15 cellular contexts compared by ENCODE assay signal in genomic region chr1:212353181-212353580, GRCh38.
DNase-seq lines count a peak whose midpoint lies in the region; ATAC-seq and TF ChIP-seq lines count a peak whose summit lies in the region.
"Had no signal": no experiment of that assay in that cellular context is flagged by ENCODE, and none has a peak within 500 bp of the region (broad histone marks: within the 10 kb centered on the region; RNA-seq: fewer than 3 reads in every experiment).

No MANE protein-coding gene starts in this region.

- peaks cover 64% of the 10 kb centered on the region for H3K36me3 Mint-ChIP-seq in activated T-cell treated with anti-CD3 and anti-CD28 coated beads, Interleukin-2, amount 50 U/mL, for 24 hours (ENCODE audit: low read depth)
- H3K36me3 Mint-ChIP-seq in activated naive CD8-positive, alpha-beta T cell treated with anti-CD3 and anti-CD28 coated beads, Interleukin-2, amount 50 U/mL, for 24 hours (ENCODE audit: low read depth): peaks cover 15% of the 10 kb centered on the region
- no peaks in the 10 kb centered on the region for H3K36me3 Mint-ChIP-seq in natural killer cell

- H3K27ac Mint-ChIP-seq in activated T-cell treated with anti-CD3 and anti-CD28 coated beads, Interleukin-2, amount 50 U/mL, for 24 hours: peak overlapping the region; percentile 79
- H3K27ac Mint-ChIP-seq in activated naive CD8-positive, alpha-beta T cell treated with anti-CD3 and anti-CD28 coated beads, Interleukin-2, amount 50 U/mL, for 24 hours: no peak overlapping the region
- peak overlapping the region; percentile 29 to 72 for H3K27ac Mint-ChIP-seq in natural killer cell

- DNase-seq in activated T-cell treated with anti-CD3 and anti-CD28 coated beads, Interleukin-2, amount 50 U/mL, for 24 hours: no peak
- DNase-seq in activated T-cell treated with anti-CD3 and anti-CD28 coated beads for 4 hours (no peak), EH (ENCODE audit: low read depth) (peak; percentile 32), natural killer cell (no peak), T1000 (lab: John Stamatoyannopoulos, UW) (no peak)
- no peak for DNase-seq in activated naive CD8-positive, alpha-beta T cell treated with anti-CD3 and anti-CD28 coated beads, Interleukin-2, amount 50 U/mL, for 24 hours
- DNase-seq in stimulated activated CD4-positive, alpha-beta T cell treated with anti-CD3 and anti-CD28 coated beads, Interleukin-2, amount 100 ng/mL, for 24 hours: no peak
- DNase-seq: ACHN; activated CD8-positive, alpha-beta memory T cell treated with anti-CD3 and anti-CD28 coated beads for 24 hours; central memory CD4-positive, alpha-beta T cell; NCI-H2081 treated with DMSO at 0.1 percent for 48 hours; NCI-H510A had no signal

- no peak overlapping the region for H3K4me3 Mint-ChIP-seq in activated T-cell treated with anti-CD3 and anti-CD28 coated beads, Interleukin-2, amount 50 U/mL, for 24 hours
- H3K4me3 Mint-ChIP-seq in activated naive CD8-positive, alpha-beta T cell treated with anti-CD3 and anti-CD28 coated beads, Interleukin-2, amount 50 U/mL, for 24 hours: no peak overlapping the region
- H3K4me3 Mint-ChIP-seq in natural killer cell: no peak overlapping the region

- TF ChIP-seq CTCF in natural killer cell (IDR thresholded peaks at IDR 0.05): no peak

- no peaks in the 10 kb centered on the region for H3K9me3 Mint-ChIP-seq in activated T-cell treated with anti-CD3 and anti-CD28 coated beads, Interleukin-2, amount 50 U/mL, for 24 hours
- H3K9me3 Mint-ChIP-seq in activated naive CD8-positive, alpha-beta T cell treated with anti-CD3 and anti-CD28 coated beads, Interleukin-2, amount 50 U/mL, for 24 hours: no peaks in the 10 kb centered on the region
- H3K9me3 Mint-ChIP-seq in natural killer cell: no peaks in the 10 kb centered on the region

- intact Hi-C loops in natural killer cell (cut with micrococcal nuclease): no loop called here

- peaks cover 5% of the 10 kb centered on the region for H3K4me1 Mint-ChIP-seq in activated T-cell treated with anti-CD3 and anti-CD28 coated beads, Interleukin-2, amount 50 U/mL, for 24 hours (ENCODE audit: low read depth)
- H3K4me1 Mint-ChIP-seq in activated naive CD8-positive, alpha-beta T cell treated with anti-CD3 and anti-CD28 coated beads, Interleukin-2, amount 50 U/mL, for 24 hours: no peaks in the 10 kb centered on the region
- peaks cover 4 to 6% of the 10 kb centered on the region in 2 donors for H3K4me1 Mint-ChIP-seq in natural killer cell

- peak; percentile 28 for ATAC-seq in activated naive CD8-positive, alpha-beta T cell treated with anti-CD3 and anti-CD28 coated beads, Interleukin-2, amount 50 U/mL, for 24 hours
- ATAC-seq in natural killer cell (no peak), GM19023 (IDR thresholded peaks at IDR 0.05; ENCODE audit: unreplicated experiment) (no peak)
- ATAC-seq: esophagus mucosa, left lobe of liver had no signal

- no peaks in the 10 kb centered on the region for H3K27me3 Mint-ChIP-seq in activated T-cell treated with anti-CD3 and anti-CD28 coated beads, Interleukin-2, amount 50 U/mL, for 24 hours
- H3K27me3 Mint-ChIP-seq in activated naive CD8-positive, alpha-beta T cell treated with anti-CD3 and anti-CD28 coated beads, Interleukin-2, amount 50 U/mL, for 24 hours: no peaks in the 10 kb centered on the region
- H3K27me3 Mint-ChIP-seq in natural killer cell (ENCODE audit: low read depth in 2 of 2): no peaks in the 10 kb centered on the region
